ENCODE assay signal across 19 cellular contexts in genomic region chr1:154838988-154839387, GRCh38. TPM values are rescaled to one million over a fixed set of nuclear protein-coding genes. Genes with fewer than 3 reads are reported as not detected.
A peak's percentile ranks its signal among the peaks of the same experiment; 100 is the strongest.
DNase-seq lines count a peak whose midpoint lies in the region; ATAC-seq, FAIRE-seq and TF ChIP-seq lines count a peak whose summit lies in the region.
"Had no signal": no experiment of that assay in that cellular context is flagged by ENCODE, and none has a peak within 500 bp of the region (broad histone marks: within the 10 kb centered on the region; RNA-seq: fewer than 3 reads in every experiment).

No MANE protein-coding gene starts in this region.

- H2AK5ac ChIP-seq in H9 (ENCODE audit: insufficient read length, low read length), result no peak overlapping the region

- H3K27ac Mint-ChIP-seq in H9 (no peak overlapping the region), brain (peak overlapping the region; percentile 42 to 97 (median 97)), nephron (peak overlapping the region; percentile 98 to 99 (median 98))

- H3K4me3 ChIP-seq in skeletal muscle tissue (ENCODE audit: low read length in 3 of 3) (no peak overlapping the region), small intestine (ENCODE audit: low read depth in 1 of 2, low read length in 2 of 2) (no peak overlapping the region), lower lobe of right lung (no peak overlapping the region)
- H3K4me3 ChIP-seq: GM23248 had no signal

- H3K4me1 ChIP-seq in H9 (ENCODE audit: insufficient read depth, low read length) (no peaks in the 10 kb centered on the region), skeletal muscle tissue (ENCODE audit: control insufficient read depth in 3 of 3, insufficient read depth in 3 of 3, low read length in 3 of 3) (peaks cover 53 to 85% (median 57%) of the 10 kb centered on the region in 3 donors), small intestine (ENCODE audit: control insufficient read depth in 2 of 2, insufficient read depth in 1 of 2, low read depth in 1 of 2, low read length in 1 of 2) (peaks cover 0 to 2% of the 10 kb centered on the region in 2 donors), lower lobe of right lung (peaks cover 63% of the 10 kb centered on the region)

- no peak for ATAC-seq in lower lobe of right lung
- ATAC-seq: HCT116 had no signal

- H3K27me3 ChIP-seq in H9 (ENCODE audit: insufficient read depth, low read length) (no peaks in the 10 kb centered on the region), skeletal muscle tissue (ENCODE audit: control insufficient read depth in 3 of 3, insufficient read depth in 3 of 3, low read length in 3 of 3) (no peaks in the 10 kb centered on the region), small intestine (ENCODE audit: control insufficient read depth in 2 of 2, insufficient read depth in 2 of 2, low read length in 2 of 2) (no peaks in the 10 kb centered on the region), lower lobe of right lung (ENCODE audit: low read depth) (no peaks in the 10 kb centered on the region)

- H3K4ac ChIP-seq in H9 (ENCODE audit: low read depth, low read length), result no peak overlapping the region

- no peak overlapping the region for H3K4me2 ChIP-seq in H9 (ENCODE audit: insufficient read depth, insufficient read length, low read length)
- H3K4me2 ChIP-seq: SK-N-SH had no signal

- no peak for FAIRE-seq in small intestine (lab: Jason Lieb, UNC)

- H3K9me3 Mint-ChIP-seq in H9 (no peaks in the 10 kb centered on the region), brain (no peaks in the 10 kb centered on the region), nephron (no peaks in the 10 kb centered on the region)
- H3K9me3 Mint-ChIP-seq: IgD-negative memory B cell had no signal

- H3K23me2 ChIP-seq in H9 (ENCODE audit: insufficient read length, low read depth, low read length, poor library complexity, severe bottlenecking), result no peaks in the 10 kb centered on the region

- no peaks in the 10 kb centered on the region for H3K36me3 Mint-ChIP-seq in H9 (ENCODE audit: insufficient read depth in 1 of 3, low read depth in 3 of 3)
- H3K36me3 Mint-ChIP-seq in brain, result no peaks in the 10 kb centered on the region
- no peaks in the 10 kb centered on the region for H3K36me3 Mint-ChIP-seq in nephron (ENCODE audit: low read depth)
- H3K36me3 Mint-ChIP-seq: IgD-negative memory B cell had no signal

- no peak overlapping the region for H3K27ac ChIP-seq in H9 (ENCODE audit: insufficient read length, low read depth, low read length)
- peak overlapping the region; percentile 87 for H3K27ac ChIP-seq in skeletal muscle tissue (ENCODE audit: low read depth, low read length)
- H3K27ac ChIP-seq in small intestine (ENCODE audit: low read depth in 1 of 2, low read length in 1 of 2), result no peak overlapping the region
- no peak overlapping the region for H3K27ac ChIP-seq in lower lobe of right lung
- H3K27ac ChIP-seq: GM23248 had no signal

- H2BK120ac ChIP-seq in H9 (ENCODE audit: low read depth, low read length, poor library complexity, severe bottlenecking), result no peak overlapping the region

- H4K8ac ChIP-seq in H9 (replicated peaks; ENCODE audit: insufficient read length, low read depth, low read length), result no peak overlapping the region

- H4K91ac ChIP-seq in H9 (ENCODE audit: insufficient read length, low read depth, low read length), result no peak overlapping the region

- WGBS in H9 (ENCODE audit: extremely low coverage, insufficient read length, low lambda C conversion rate), result no CpG with 5 or more reads among the region's 9 CpGs
- 89 to 96% (median 91%) methylated on average over 9 of the region's 9 CpGs for WGBS in small intestine, 3 donors

- intact Hi-C loops in lower lobe of right lung (cut with DNase I), result no loop called here

- H3K4me3 Mint-ChIP-seq in H9, result no peak overlapping the region
- H3K4me3 Mint-ChIP-seq in brain, result peak overlapping the region in 2 of 5 experiments; percentile 30 to 37
- peak overlapping the region in 1 of 3 experiments; percentile 63 for H3K4me3 Mint-ChIP-seq in nephron
- H3K4me3 Mint-ChIP-seq: IgD-negative memory B cell had no signal

- no peak overlapping the region for H3K14ac ChIP-seq in H9 (ENCODE audit: insufficient read depth, low read length)

- H2BK5ac ChIP-seq in H9 (ENCODE audit: insufficient read length, low read length), result no peak overlapping the region

- no peak overlapping the region for H2BK12ac ChIP-seq in H9 (ENCODE audit: insufficient read length, low read depth, low read length)

- no peak for DNase-seq in H9
- DNase-seq in amygdala (lab: John Stamatoyannopoulos, UW), result no peak
- no peak for DNase-seq in small intestine
- no peak for DNase-seq in lower lobe of right lung
- DNase-seq: GDM1, Karpas-422, NCI-H1048, NCI-H1436 treated with DMSO at 0.1 percent for 48 hours, NCI-H2081 treated with DMSO at 0.1 percent for 48 hours, NCI-H510A treated with DMSO at 0.1 percent for 48 hours, NCI-H774, SHP77, SK-N-SH had no signal

- no peak overlapping the region for H3K9ac ChIP-seq in H9 (ENCODE audit: extremely low read depth, insufficient read length, low read length)
- H3K9ac ChIP-seq in skeletal muscle tissue (ENCODE audit: low read depth in 1 of 3, low read length in 3 of 3), result peak overlapping the region in 1 of 3 donors; percentile 45
- H3K9ac ChIP-seq: GM23248, SK-N-SH had no signal

- peaks cover 15 to 34% of the 10 kb centered on the region in 2 experiments for H3K4me1 Mint-ChIP-seq in H9
- peaks cover 98% of the 10 kb centered on the region for H3K4me1 Mint-ChIP-seq in brain
- peaks cover 61% of the 10 kb centered on the region for H3K4me1 Mint-ChIP-seq in nephron

- H3T11ph ChIP-seq in H9 (ENCODE audit: low read length), result no peak overlapping the region

- no peak for TF ChIP-seq CTCF in H9 (conservative IDR thresholded peaks at IDR 0.05)
- TF ChIP-seq CTCF in brain (conservative IDR thresholded peaks at IDR 0.05), result no peak
- no peak for TF ChIP-seq CTCF in nephron (IDR thresholded peaks at IDR 0.05; ENCODE audit: unreplicated experiment in 3 of 3)
- TF ChIP-seq CTCF in lower lobe of right lung (IDR thresholded peaks at IDR 0.05), result no peak

- peak overlapping the region; percentile 42 for H3K23ac ChIP-seq in H9 (ENCODE audit: insufficient read length, low read depth, low read length)

- no peaks in the 10 kb centered on the region for H3K79me1 ChIP-seq in H9 (ENCODE audit: insufficient read depth, low read depth, low read length, poor library complexity, severe bottlenecking)

- no peak overlapping the region for H2AFZ ChIP-seq in H9 (ENCODE audit: low read length)
- H2AFZ ChIP-seq: GM23248 had no signal

- no peak overlapping the region for H3K18ac ChIP-seq in H9 (ENCODE audit: insufficient read length, low read depth, low read length)

- H4K5ac ChIP-seq in H9 (ENCODE audit: insufficient read length, low read depth, low read length), result no peak overlapping the region

- no peaks in the 10 kb centered on the region for H3K79me2 ChIP-seq in H9 (ENCODE audit: insufficient read depth, low read length)

- H3K9me3 ChIP-seq in H9 (ENCODE audit: control insufficient read depth, low read depth, low read length) (no peaks in the 10 kb centered on the region), skeletal muscle tissue (ENCODE audit: control insufficient read depth in 3 of 3, low read length in 3 of 3) (no peaks in the 10 kb centered on the region), small intestine (ENCODE audit: control insufficient read depth, low read depth) (no peaks in the 10 kb centered on the region), lower lobe of right lung (no peaks in the 10 kb centered on the region)
- H3K9me3 ChIP-seq: SK-N-SH had no signal

- no peak overlapping the region for H3K56ac ChIP-seq in H9 (ENCODE audit: insufficient read length, low read depth, low read length)

- no peaks in the 10 kb centered on the region; the same call in 1 of the 2 replicates for H3K27me3 Mint-ChIP-seq in H9 (ENCODE audit: low read depth)
- no peaks in the 10 kb centered on the region for H3K27me3 Mint-ChIP-seq in brain
- H3K27me3 Mint-ChIP-seq in nephron (ENCODE audit: low read depth), result peaks cover 10% of the 10 kb centered on the region

- no peaks in the 10 kb centered on the region for H3K36me3 ChIP-seq in skeletal muscle tissue (ENCODE audit: control insufficient read depth in 3 of 3, insufficient read depth in 3 of 3, low read length in 3 of 3)
- no peaks in the 10 kb centered on the region for H3K36me3 ChIP-seq in small intestine (ENCODE audit: control insufficient read depth in 2 of 2, insufficient read depth in 2 of 2, low read length in 2 of 2)
- no peaks in the 10 kb centered on the region for H3K36me3 ChIP-seq in lower lobe of right lung

- H2BK15ac ChIP-seq in H9 (ENCODE audit: low read depth, low read length), result no peak overlapping the region

- H4K20me1 ChIP-seq in H9 (ENCODE audit: control insufficient read depth, insufficient read depth, insufficient read length), result no peaks in the 10 kb centered on the region

- H2BK20ac ChIP-seq in H9 (ENCODE audit: low read depth, low read length, poor library complexity, severe bottlenecking), result no peak overlapping the region

RNA-seq across cellular contexts. Expression of gene KCNN3, which starts 31.1 kb away (rescaled TPM):
- total RNA-seq in H9 (2021), result 0.83 TPM in 2 replicates
- 5.1 TPM for polyA plus RNA-seq in brain (ENCODE audit: insufficient read depth, low read depth, low replicate concordance)
- total RNA-seq in skeletal muscle tissue, result 3.7 TPM
- 1 to 10 TPM in 1 of 3 donors, under 1 TPM in 2; 0.27 to 1.6 (median 0.45) TPM for polyA plus RNA-seq in small intestine
- 4.4 TPM for total RNA-seq in lower lobe of right lung
- total RNA-seq: GM23248 had no signal
- polyA plus RNA-seq: GM23248 had no signal

Comparison
In these comparisons a context has a peak if more than half of its experiments do, and no peak if none do; other contexts are left out.
1. H3K27ac Mint-ChIP-seq: peak in brain (5 of 5) and nephron (3 of 3); none in H9 (0 of 3).